Comparison of ENCODE assay signal across 8 cellular contexts in the genomic region with DNA sequence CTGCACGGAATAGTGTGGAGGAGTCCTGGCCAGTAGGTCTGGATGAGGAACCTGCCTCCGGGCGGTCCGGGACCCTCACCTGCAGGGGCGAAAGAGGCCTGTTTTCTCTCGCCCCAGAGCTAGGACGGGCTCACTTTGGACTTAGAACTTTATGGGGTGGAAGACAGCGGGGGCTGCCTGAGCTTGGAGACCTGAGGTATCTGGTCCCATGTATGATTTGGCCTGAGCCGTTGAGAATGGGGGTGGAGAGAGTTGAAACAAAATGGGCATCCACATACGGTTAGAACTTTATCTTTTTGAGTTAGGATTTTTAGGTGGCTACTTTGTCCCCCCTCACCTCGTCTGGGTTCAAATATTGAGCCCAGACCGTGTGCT. TPM values are rescaled to one million over a fixed set of nuclear protein-coding genes. Genes with fewer than 3 reads are reported as not detected.
DNase-seq lines count a peak whose midpoint lies in the region; ATAC-seq and TF ChIP-seq lines count a peak whose summit lies in the region.

No MANE protein-coding gene starts in this region.

- peak overlapping the region; percentile 97 for H3K4me3 ChIP-seq in rectal smooth muscle tissue (ENCODE audit: low read length)

- H3K27ac Mint-ChIP-seq in T-helper 17 cell (peak overlapping the region; percentile 100), glutamatergic neuron (ENCODE audit: unreplicated experiment) (peak overlapping the region; percentile 97)

- TF ChIP-seq CTCF in glutamatergic neuron (IDR thresholded peaks at IDR 0.05; ENCODE audit: partially characterized antibody, unreplicated experiment), result no peak

- intact Hi-C loops in Right ventricle myocardium inferior (cut with DNase I) (loop anchor here (1.0 to 2.0 kb wide), 2 partner anchors 39 to 79 kb away; no protein-coding TSS in a partner anchor), cardiac septum (cut with DNase I) (loop anchor here (1.0 to 5.0 kb wide), 3 partner anchors 32 to 79 kb away; partner anchors contain the start of gene HSPA9), posterior vena cava (cut with DNase I) (no loop called here)

- H3K36me3 ChIP-seq in rectal smooth muscle tissue (ENCODE audit: control insufficient read depth, insufficient read depth, low read length), result no peaks in the 10 kb centered on the region

- no peaks in the 10 kb centered on the region for H3K27me3 ChIP-seq in rectal smooth muscle tissue (ENCODE audit: control insufficient read depth, insufficient read depth, low read length)

- peak overlapping the region; percentile 100 for H3K27ac ChIP-seq in rectal smooth muscle tissue (ENCODE audit: low read depth, low read length)

- no peaks in the 10 kb centered on the region for H3K9me3 ChIP-seq in T-helper 17 cell (ENCODE audit: control insufficient read depth, low read length, poor library complexity, severe bottlenecking)

- ATAC-seq in Right ventricle myocardium inferior (peak; percentile 55), HG02798 (IDR thresholded peaks at IDR 0.05; ENCODE audit: poor library complexity, unreplicated experiment) (peak; percentile 38), T-helper 17 cell (peak; percentile 65)

- peaks cover 6% of the 10 kb centered on the region for H3K36me3 Mint-ChIP-seq in T-helper 17 cell (ENCODE audit: low read depth)
- H3K36me3 Mint-ChIP-seq in glutamatergic neuron (ENCODE audit: unreplicated experiment), result no peaks in the 10 kb centered on the region

- H3K4me1 ChIP-seq in rectal smooth muscle tissue (ENCODE audit: control insufficient read depth, insufficient read depth, low read length), result peaks cover 19% of the 10 kb centered on the region

- H3K4me1 Mint-ChIP-seq in T-helper 17 cell (peaks cover 53% of the 10 kb centered on the region), glutamatergic neuron (ENCODE audit: low read depth, unreplicated experiment) (peaks cover 22% of the 10 kb centered on the region)

- H3K27me3 Mint-ChIP-seq in T-helper 17 cell, result no peaks in the 10 kb centered on the region
- H3K27me3 Mint-ChIP-seq in glutamatergic neuron (ENCODE audit: unreplicated experiment), result peaks cover 5% of the 10 kb centered on the region

- peak overlapping the region; percentile 99 for H3K9ac ChIP-seq in rectal smooth muscle tissue (ENCODE audit: low read length)

- H3K4me3 Mint-ChIP-seq in T-helper 17 cell (peak overlapping the region; percentile 100), glutamatergic neuron (ENCODE audit: unreplicated experiment) (peak overlapping the region; percentile 99)

- peaks cover 16% of the 10 kb centered on the region for H3K9me3 Mint-ChIP-seq in glutamatergic neuron (ENCODE audit: unreplicated experiment)

- DNase-seq in Right ventricle myocardium inferior (ENCODE audit: missing footprints), result no peak
- DNase-seq in cardiac septum (ENCODE audit: low spot score), result no peak
- DNase-seq in T-helper 17 cell, result peak in 1 of 3 donors; percentile 59
- DNase-seq in glutamatergic neuron, result no peak
- DNase-seq in posterior vena cava (ENCODE audit: low spot score), result no peak
- DNase-seq in NK-92 (lab: John Stamatoyannopoulos, UW; ENCODE audit: unreplicated experiment), result no peak

RNA-seq across cellular contexts. Expression of gene ETF1, which starts 0.7 kb away (rescaled TPM):
- total RNA-seq in Right ventricle myocardium inferior (90.6 TPM), cardiac septum (86.8 TPM), T-helper 17 cell (100 to 1,000 TPM; 150 to 165 TPM), glutamatergic neuron (ENCODE audit: unreplicated experiment) (70.4 TPM), posterior vena cava (100 to 1,000 TPM in 1 of 2 donors, 10 to 100 TPM in 1; 97.2 to 118 TPM)

RNA-seq across cellular contexts. Expression of gene HSPA9, which starts 31.5 kb away (rescaled TPM):
- 308 TPM for total RNA-seq in Right ventricle myocardium inferior
- total RNA-seq in cardiac septum, result 274 TPM
- total RNA-seq in T-helper 17 cell, result 100 to 1,000 TPM; 291 to 305 TPM
- 184 TPM for total RNA-seq in glutamatergic neuron (ENCODE audit: unreplicated experiment)
- 100 to 1,000 TPM; 141 to 160 TPM for total RNA-seq in posterior vena cava

Comparison
In these comparisons a context has a peak if more than half of its experiments do, and no peak if none do; other contexts are left out.
1. intact Hi-C loops: an anchor here in Right ventricle myocardium inferior (1.0 to 2.0 kb wide) and cardiac septum (1.0 to 5.0 kb wide); none called in posterior vena cava.